In the genomic region with DNA sequence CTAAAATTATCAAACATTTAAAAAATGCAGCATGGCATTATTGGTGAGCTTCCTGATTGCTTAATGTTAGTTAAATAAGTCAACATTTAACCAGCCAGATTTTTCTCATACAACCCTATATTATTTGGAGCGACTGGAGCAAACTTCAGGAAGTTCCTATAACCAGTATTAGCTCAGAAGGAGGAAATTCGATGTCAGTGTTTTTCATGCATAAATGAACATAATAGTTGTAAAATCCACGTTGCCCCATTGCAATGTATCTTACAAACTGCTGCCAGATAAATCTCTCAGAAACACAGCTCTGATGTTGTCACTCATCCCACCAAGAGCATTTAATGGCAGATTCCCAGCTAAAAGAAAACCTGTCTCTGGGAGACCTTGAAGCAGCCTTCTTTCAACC, we compare ENCODE assay signal across 13 cellular contexts.
DNase-seq lines count a peak whose midpoint lies in the region; TF ChIP-seq lines count a peak whose summit lies in the region.
"Had no signal": no experiment of that assay in that cellular context is flagged by ENCODE, and none has a peak within 500 bp of the region (broad histone marks: within the 10 kb centered on the region; RNA-seq: fewer than 3 reads in every experiment).

No MANE protein-coding gene starts in this region.

- H3K9me3 Mint-ChIP-seq in Calu3 (ENCODE audit: low read depth, unreplicated experiment): peaks cover 7% of the 10 kb centered on the region
- H3K9me3 Mint-ChIP-seq: CD8-positive, alpha-beta T cell had no signal

- no peaks in the 10 kb centered on the region for H3K4me1 ChIP-seq in thyroid gland

- H3K36me3 Mint-ChIP-seq in Calu3 (ENCODE audit: insufficient read depth, unreplicated experiment): no peaks in the 10 kb centered on the region
- H3K36me3 Mint-ChIP-seq: CD14-positive monocyte; CD8-positive, alpha-beta T cell had no signal

- H3K9me3 ChIP-seq in thyroid gland: no peaks in the 10 kb centered on the region

- H3K27me3 ChIP-seq in thyroid gland: no peaks in the 10 kb centered on the region

- H3K27me3 Mint-ChIP-seq in Calu3 (ENCODE audit: unreplicated experiment): no peaks in the 10 kb centered on the region

- peaks cover 44% of the 10 kb centered on the region for H3K4me1 Mint-ChIP-seq in Calu3 (ENCODE audit: low read depth, unreplicated experiment)

- H3K36me3 ChIP-seq in thyroid gland: no peaks in the 10 kb centered on the region

- no peak overlapping the region for H3K27ac ChIP-seq in thyroid gland
- H3K27ac ChIP-seq: GM23248, HL-60 had no signal

- no peak overlapping the region for H3K4me3 Mint-ChIP-seq in Calu3 (ENCODE audit: low read depth, unreplicated experiment)
- H3K4me3 Mint-ChIP-seq: CD14-positive monocyte; CD8-positive, alpha-beta T cell had no signal

- no peak overlapping the region for H3K4me3 ChIP-seq in thyroid gland (replicated peaks in 1 of 3)
- H3K4me3 ChIP-seq: GM23248 had no signal

- 68 to 70% methylated on average over 3 of the region's 3 CpGs for WGBS in thyroid gland, 2 donors

- no TSS peak for BruUV-seq in Calu3 (replicated peaks; lab: Mats Ljungman, UMichigan)

- DNase-seq in Calu3: no peak
- DNase-seq in NCI-H446 treated with DMSO at 0.1 percent for 48 hours (lab: John Stamatoyannopoulos, UW): peak; percentile 10
- DNase-seq in dermis microvascular lymphatic vessel endothelial cell (ENCODE audit: low read depth in 2 of 2): peak; percentile 46 to 55
- peak; percentile 63 for DNase-seq in renal cortical epithelial cell (ENCODE audit: low read depth)
- no peak for DNase-seq in activated CD8-positive, alpha-beta memory T cell treated with anti-CD3 and anti-CD28 coated beads, Interleukin-2, amount 50 U/mL, for 4 hours
- DNase-seq in thyroid gland: no peak
- DNase-seq in ACHN: no peak
- DNase-seq: CD8-positive, alpha-beta T cell; COR-L47; GM23248; H7 had no signal

- CTCF ChIA-PET in Calu3 (lab: Charles Lee): interaction anchor here (0.6 kb wide), 1 partner anchor 54 kb away, joined by 4 read pairs; no protein-coding TSS in a partner anchor

- TF ChIP-seq CTCF in Calu3 (IDR thresholded peaks at IDR 0.05; ENCODE audit: unreplicated experiment) (no peak), thyroid gland (IDR thresholded peaks at IDR 0.05) (no peak)

- H3K27ac Mint-ChIP-seq in Calu3 (ENCODE audit: unreplicated experiment): peak overlapping the region; percentile 54
- H3K27ac Mint-ChIP-seq: CD8-positive, alpha-beta T cell had no signal

- TF ChIP-seq POLR2A in thyroid gland (IDR thresholded peaks at IDR 0.05): no peak

- in situ Hi-C loops in ACHN (cut with HindIII; ENCODE audit: low pct_ligation_motif_present, low pct_unique_long_range_greater_than_20kb, low sequenced_read_pairs): no loop called here

- intact Hi-C loops in Calu3 (cut with micrococcal nuclease; ENCODE audit: unreplicated experiment): no loop called here
- intact Hi-C loops in thyroid gland (cut with DNase I): no loop called here

Comparison
In these comparisons a context has a peak if more than half of its experiments do, and no peak if none do; other contexts are left out.
1. DNase-seq: peak in NCI-H446 treated with DMSO at 0.1 percent for 48 hours (single experiment), dermis microvascular lymphatic vessel endothelial cell (2 of 2) and renal cortical epithelial cell (single experiment); none in Calu3 (single experiment), activated CD8-positive, alpha-beta memory T cell treated with anti-CD3 and anti-CD28 coated beads, Interleukin-2, amount 50 U/mL, for 4 hours (single experiment), thyroid gland (0 of 2) and ACHN (single experiment).